Comparison of ENCODE assay signal across 27 cellular contexts in genomic region chr10:494556-494955, GRCh38.
DNase-seq lines count a peak whose midpoint lies in the region; ATAC-seq, FAIRE-seq and TF ChIP-seq lines count a peak whose summit lies in the region.
"Had no signal": no experiment of that assay in that cellular context is flagged by ENCODE, and none has a peak within 500 bp of the region (broad histone marks: within the 10 kb centered on the region; RNA-seq: fewer than 3 reads in every experiment).

No MANE protein-coding gene starts in this region.

- no peak for ATAC-seq in right cardiac atrium

- no peak for FAIRE-seq in RCC 7860 (lab: Jason Lieb, UNC)
- FAIRE-seq: GM12891, H54 had no signal

- H3K9me3 ChIP-seq in right cardiac atrium (ENCODE audit: control insufficient read depth, low read length) (no peaks in the 10 kb centered on the region), spleen (no peaks in the 10 kb centered on the region)

- H3K4me1 Mint-ChIP-seq in nephron, result peaks cover 47% of the 10 kb centered on the region
- H3K4me1 Mint-ChIP-seq: B cell; CD8-positive, alpha-beta memory T cell had no signal

- no peaks in the 10 kb centered on the region for H3K36me3 Mint-ChIP-seq in nephron (ENCODE audit: low read depth)

- DNase-seq in cardiac septum (ENCODE audit: low spot score) (peak; percentile 38), right cardiac atrium (no peak), spleen (peak; percentile 18), NCI-H1048 (lab: John Stamatoyannopoulos, UW) (no peak), RCC 7860 (ENCODE audit: low spot score) (no peak), hepatic stellate cell (ENCODE audit: low spot score) (no peak), HuH-7.5 (ENCODE audit: low spot score) (no peak)
- DNase-seq: CD8-positive, alpha-beta memory T cell; DMS 273 treated with DMSO at 0.1 percent for 48 hours; DMS79; EL; GF-D8; KBM-7; MV-4-11; NCI-H1105 treated with DMSO at 0.1 percent for 48 hours; NCI-H1930; NCI-H446; NCI-H524 treated with DMSO at 0.1 percent for 48 hours; NCI-H82; NK-92 treated with Interleukin-12 subunit alpha and Interleukin-12 subunit beta, amount 100 ng/mL, for 24 hours; SHP77 treated with DMSO at 0.1 percent for 48 hours had no signal

- peaks cover 10% of the 10 kb centered on the region for H3K4me1 ChIP-seq in right cardiac atrium (ENCODE audit: control insufficient read depth, insufficient read depth, low read length)
- peaks cover 0 to 8% (median 3%) of the 10 kb centered on the region in 6 donors for H3K4me1 ChIP-seq in spleen

- WGBS in right cardiac atrium, result 92% methylated on average over 3 of the region's 3 CpGs
- 77 to 95% (median 93%) methylated on average over 3 of the region's 3 CpGs for WGBS in spleen, 5 donors

- TF ChIP-seq CTCF in nephron (IDR thresholded peaks at IDR 0.05; ENCODE audit: unreplicated experiment in 3 of 3) (no peak), spleen (IDR thresholded peaks at IDR 0.05 in 8 of 11, conservative IDR thresholded peaks at IDR 0.05 in 3 of 11) (no peak)

- no peak overlapping the region for H3K27ac ChIP-seq in right cardiac atrium (ENCODE audit: low read length)
- H3K27ac ChIP-seq in spleen, result no peak overlapping the region
- H3K27ac ChIP-seq: 22Rv1, C4-2B had no signal

- H3K36me3 ChIP-seq in spleen, result no peaks in the 10 kb centered on the region

- no peak for TF ChIP-seq POLR2A in spleen (IDR thresholded peaks at IDR 0.05)

- H3K27me3 Mint-ChIP-seq in nephron (ENCODE audit: low read depth), result no peaks in the 10 kb centered on the region

- H3K27me3 ChIP-seq in right cardiac atrium (ENCODE audit: control insufficient read depth, insufficient read depth) (no peaks in the 10 kb centered on the region), spleen (replicated peaks in 1 of 7) (peaks cover 0 to 26% (median 0%) of the 10 kb centered on the region in 7 donors)

- no peak overlapping the region for H3K4me3 ChIP-seq in right cardiac atrium (ENCODE audit: low read length)
- no peak overlapping the region for H3K4me3 ChIP-seq in spleen

- no peaks in the 10 kb centered on the region for H3K9me3 Mint-ChIP-seq in nephron

- H3K4me3 Mint-ChIP-seq in nephron, result no peak overlapping the region
- H3K4me3 Mint-ChIP-seq: B cell; CD8-positive, alpha-beta memory T cell had no signal

- H3K27ac Mint-ChIP-seq in nephron, result peak overlapping the region; percentile 2 to 52 (median 12)
- H3K27ac Mint-ChIP-seq: B cell; CD8-positive, alpha-beta memory T cell had no signal

- intact Hi-C loops in cardiac septum (cut with DNase I) (no loop called here), right cardiac atrium (cut with DNase I) (loop anchor here in 1 of 4 donors (10.0 kb wide), 1 partner anchor 320 kb away; no protein-coding TSS in a partner anchor), spleen (cut with DNase I; ENCODE audit: low total_unique reads) (no loop called here)

Comparison
In these comparisons a context has a peak if more than half of its experiments do, and no peak if none do; other contexts are left out.
1. DNase-seq: peak in cardiac septum (single experiment) and spleen (single experiment); none in right cardiac atrium (0 of 3), NCI-H1048 (single experiment), RCC 7860 (single experiment), hepatic stellate cell (single experiment) and HuH-7.5 (single experiment).